1 cellular context compared by ENCODE assay signal in genomic region chr1:244318512-244318911, GRCh38.
TF ChIP-seq lines count a peak whose summit lies in the region.

No MANE protein-coding gene starts in this region.

TF ChIP-seq in WTC11, 78 proteins besides CTCF, POLR2A, EP300 and RAD21 (continued from another document):
- TF ChIP-seq STAT6 (CRISPR knock-in tag; conservative IDR thresholded peaks at IDR 0.05; ENCODE audit: low read depth) (no peak), NR3C1 (CRISPR knock-in tag; conservative IDR thresholded peaks at IDR 0.05; ENCODE audit: low read depth) (no peak)
